6 cellular contexts compared by ENCODE assay signal in the genomic region with DNA sequence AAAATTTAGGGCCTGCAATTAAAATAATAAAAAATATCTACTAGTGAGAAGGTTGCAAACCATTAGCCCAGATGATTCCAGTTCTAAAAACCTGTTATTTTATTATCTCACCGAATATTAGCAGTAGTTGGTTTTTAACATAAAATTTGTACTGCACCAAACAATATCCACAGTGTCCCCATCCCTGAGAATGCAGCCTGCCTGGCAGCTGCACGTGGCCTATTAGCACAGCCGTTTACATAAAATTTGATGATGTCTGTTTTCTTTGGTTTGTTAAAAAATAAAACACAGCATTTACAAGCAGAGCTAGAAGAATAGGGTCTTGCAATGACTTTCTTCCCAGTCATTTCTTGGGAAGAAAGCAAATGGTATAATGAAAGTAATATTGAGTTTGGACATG. TPM values are rescaled to one million over a fixed set of nuclear protein-coding genes. Genes with fewer than 3 reads are reported as not detected.
"Had no signal": no experiment of that assay in that cellular context is flagged by ENCODE, and none has a peak within 500 bp of the region (broad histone marks: within the 10 kb centered on the region; RNA-seq: fewer than 3 reads in every experiment).

No MANE protein-coding gene starts in this region.

- H3K27ac Mint-ChIP-seq: GM23338, H9 had no signal

- H3K4me3 Mint-ChIP-seq: GM23338, H9 had no signal

- H2AFZ ChIP-seq: GM23338 had no signal

- DNase-seq: H9, HCEC 1CT, IMR-90 had no signal

- H3K4me3 ChIP-seq: GM23338, K562 had no signal

- H3K4me2 ChIP-seq: GM23338 had no signal

- ATAC-seq: GM23338, K562 had no signal

- H3K9me3 Mint-ChIP-seq: GM23338, H9 had no signal

RNA-seq across cellular contexts. Expression of gene FUT9, which starts 58.2 kb away (rescaled TPM):
- total RNA-seq: HT-29, IMR-90, K562 had no signal
- polyA plus RNA-seq: K562 had no signal
